8 cellular contexts compared by ENCODE assay signal in the genomic region with DNA sequence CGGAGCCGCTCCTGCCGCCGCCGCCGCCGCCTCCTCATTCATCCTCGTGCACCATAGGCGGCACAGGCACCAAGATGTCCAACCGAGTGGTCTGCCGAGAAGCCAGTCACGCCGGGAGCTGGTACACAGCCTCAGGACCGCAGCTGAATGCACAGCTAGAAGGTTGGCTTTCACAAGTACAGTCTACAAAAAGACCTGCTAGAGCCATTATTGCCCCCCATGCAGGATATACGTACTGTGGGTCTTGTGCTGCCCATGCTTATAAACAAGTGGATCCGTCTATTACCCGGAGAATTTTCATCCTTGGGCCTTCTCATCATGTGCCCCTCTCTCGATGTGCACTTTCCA. TPM values are rescaled to one million over a fixed set of nuclear protein-coding genes. Genes with fewer than 3 reads are reported as not detected.
DNase-seq lines count a peak whose midpoint lies in the region; ATAC-seq, FAIRE-seq and TF ChIP-seq lines count a peak whose summit lies in the region.
"Not testable (repeated sequence)": the region's sequence is repeated elsewhere in the genome, so short reads cannot be mapped to it uniquely, and the experiment has no call there.

No MANE protein-coding gene starts in this region.

- not testable (repeated sequence) for H3K36me3 ChIP-seq in HEK293 (ENCODE audit: control insufficient read depth in 2 of 2, insufficient read depth in 1 of 2, low read length in 2 of 2); Peyer's patch; bronchial epithelial cell (ENCODE audit: control insufficient read depth, insufficient read depth, low read length)

- H3K4me3 ChIP-seq in AG04449 (ENCODE audit: low read depth, low read length) (peak overlapping the region; percentile 32; the same call in 1 of the 2 replicates), Peyer's patch (peak overlapping the region; percentile 45 to 61 (median 52)), bronchial epithelial cell (ENCODE audit: low read depth, low read length) (peak overlapping the region; percentile 24)
- H3K4me3 ChIP-seq in HEK293 (ENCODE audit: low read depth, low read length) = not testable (repeated sequence)

- not testable (repeated sequence) for FAIRE-seq in bronchial epithelial cell (lab: Jason Lieb, UNC)

- ATAC-seq in activated T-cell treated with anti-CD3 and anti-CD28 coated beads, Interleukin-2, amount 50 U/mL, for 72 hours (replicated peaks in 1 of 2); naive thymus-derived CD8-positive, alpha-beta T cell; stimulated activated effector memory CD8-positive, alpha-beta T cell treated with anti-CD3 and anti-CD28 coated beads, Interleukin-12 subunit alpha, Interleukin-12 subunit beta, amount 100 ng/mL, for 72 hours: not testable (repeated sequence)

- not testable (repeated sequence) for TF ChIP-seq CTCF in AG04449 (IDR thresholded peaks at IDR 0.05; ENCODE audit: insufficient read depth, low read length, missing control alignments); HEK293 (tag by site-specific recombination; IDR thresholded peaks at IDR 0.05); Peyer's patch (IDR thresholded peaks at IDR 0.05); bronchial epithelial cell (IDR thresholded peaks at IDR 0.05; ENCODE audit: insufficient read depth, low read length, severe bottlenecking); glutamatergic neuron (IDR thresholded peaks at IDR 0.05; ENCODE audit: partially characterized antibody, unreplicated experiment)

- peak overlapping the region; percentile 91 to 92 for H3K4me3 Mint-ChIP-seq in activated T-cell treated with anti-CD3 and anti-CD28 coated beads, Interleukin-2, amount 50 U/mL, for 72 hours
- H3K4me3 Mint-ChIP-seq in glutamatergic neuron (ENCODE audit: unreplicated experiment) = peak overlapping the region; percentile 83
- peak overlapping the region; percentile 84 to 95 (median 92) for H3K4me3 Mint-ChIP-seq in naive thymus-derived CD8-positive, alpha-beta T cell
- peak overlapping the region; percentile 80 for H3K4me3 Mint-ChIP-seq in stimulated activated effector memory CD8-positive, alpha-beta T cell treated with anti-CD3 and anti-CD28 coated beads, Interleukin-12 subunit alpha, Interleukin-12 subunit beta, amount 100 ng/mL, for 72 hours

- H3K4me1 Mint-ChIP-seq in activated T-cell treated with anti-CD3 and anti-CD28 coated beads, Interleukin-2, amount 50 U/mL, for 72 hours (ENCODE audit: low read depth) = peaks cover 24% of the 10 kb centered on the region
- H3K4me1 Mint-ChIP-seq in glutamatergic neuron (ENCODE audit: low read depth, unreplicated experiment) = not testable (repeated sequence)
- H3K4me1 Mint-ChIP-seq in naive thymus-derived CD8-positive, alpha-beta T cell = peaks cover 31 to 50% (median 35%) of the 10 kb centered on the region in 4 donors
- H3K4me1 Mint-ChIP-seq in stimulated activated effector memory CD8-positive, alpha-beta T cell treated with anti-CD3 and anti-CD28 coated beads, Interleukin-12 subunit alpha, Interleukin-12 subunit beta, amount 100 ng/mL, for 72 hours = peaks cover 25% of the 10 kb centered on the region

- not testable (repeated sequence) for H3K9me3 Mint-ChIP-seq in activated T-cell treated with anti-CD3 and anti-CD28 coated beads, Interleukin-2, amount 50 U/mL, for 72 hours; glutamatergic neuron (ENCODE audit: unreplicated experiment); naive thymus-derived CD8-positive, alpha-beta T cell; stimulated activated effector memory CD8-positive, alpha-beta T cell treated with anti-CD3 and anti-CD28 coated beads, Interleukin-12 subunit alpha, Interleukin-12 subunit beta, amount 100 ng/mL, for 72 hours

- not testable (repeated sequence) for H3K27me3 ChIP-seq in Peyer's patch; bronchial epithelial cell (ENCODE audit: control insufficient read depth, insufficient read depth, low read length)

- H3K27ac ChIP-seq in HEK293 (ENCODE audit: extremely low read depth, low read depth, low read length); Peyer's patch: not testable (repeated sequence)

- CTCF ChIA-PET in AG04449 (lab: Yijun Ruan, JAX) (interaction anchor here (1.2 kb wide), 1 partner anchor 10 kb away, joined by 3 read pairs; no protein-coding TSS in a partner anchor), HEK293 (lab: Yijun Ruan, JAX) (interaction anchor here (0.7 to 1.0 kb wide), 2 partner anchors 9 to 15 kb away, joined by 3 to 5 read pairs; no protein-coding TSS in a partner anchor)

- POLR2A ChIA-PET in AG04449 (lab: Yijun Ruan, JAX); HEK293 (lab: Yijun Ruan, JAX): not testable (repeated sequence)
- POLR2A ChIA-PET in naive thymus-derived CD8-positive, alpha-beta T cell (lab: Charles Lee) = interaction anchor here (0.6 to 0.9 kb wide), 2 partner anchors 43 to 189 kb away, joined by 3 read pairs; a partner anchor contains a TSS

- not testable (repeated sequence) for TF ChIP-seq POLR2A in Peyer's patch (IDR thresholded peaks at IDR 0.05)

- H3K27ac Mint-ChIP-seq in activated T-cell treated with anti-CD3 and anti-CD28 coated beads, Interleukin-2, amount 50 U/mL, for 72 hours = peak overlapping the region; percentile 77
- not testable (repeated sequence) for H3K27ac Mint-ChIP-seq in glutamatergic neuron (ENCODE audit: unreplicated experiment)
- H3K27ac Mint-ChIP-seq in naive thymus-derived CD8-positive, alpha-beta T cell = peak overlapping the region in 9 of 10 donors; percentile 75 to 96 (median 89)
- H3K27ac Mint-ChIP-seq in stimulated activated effector memory CD8-positive, alpha-beta T cell treated with anti-CD3 and anti-CD28 coated beads, Interleukin-12 subunit alpha, Interleukin-12 subunit beta, amount 100 ng/mL, for 72 hours = peak overlapping the region; percentile 88

- not testable (repeated sequence) for H3K4me1 ChIP-seq in HEK293 (ENCODE audit: control insufficient read depth, insufficient read depth, low read length)
- peaks cover 0 to 34% (median 9%) of the 10 kb centered on the region in 4 donors for H3K4me1 ChIP-seq in Peyer's patch

- not testable (repeated sequence) for H3K36me3 Mint-ChIP-seq in activated T-cell treated with anti-CD3 and anti-CD28 coated beads, Interleukin-2, amount 50 U/mL, for 72 hours (ENCODE audit: insufficient read depth in 2 of 2); glutamatergic neuron (ENCODE audit: unreplicated experiment); naive thymus-derived CD8-positive, alpha-beta T cell; stimulated activated effector memory CD8-positive, alpha-beta T cell treated with anti-CD3 and anti-CD28 coated beads, Interleukin-12 subunit alpha, Interleukin-12 subunit beta, amount 100 ng/mL, for 72 hours

- DNase-seq in AG04449 (ENCODE audit: low read depth, low spot score); Peyer's patch; activated T-cell treated with anti-CD3 and anti-CD28 coated beads, Interleukin-2, amount 50 U/mL, for 72 hours; bronchial epithelial cell (ENCODE audit: low read depth); glutamatergic neuron: not testable (repeated sequence)
- DNase-seq in naive thymus-derived CD8-positive, alpha-beta T cell = peak in 1 of 10 donors; percentile 23
- peak in 1 of 2 donors; percentile 58 for DNase-seq in stimulated activated effector memory CD8-positive, alpha-beta T cell treated with anti-CD3 and anti-CD28 coated beads, Interleukin-12 subunit alpha, Interleukin-12 subunit beta, amount 100 ng/mL, for 72 hours (ENCODE audit: low spot score in 2 of 2)

- not testable (repeated sequence) for H3K9me3 ChIP-seq in HEK293 (ENCODE audit: control insufficient read depth, insufficient read depth, low read depth, low read length); Peyer's patch

- H3K27me3 Mint-ChIP-seq in activated T-cell treated with anti-CD3 and anti-CD28 coated beads, Interleukin-2, amount 50 U/mL, for 72 hours (ENCODE audit: low read depth); glutamatergic neuron (ENCODE audit: unreplicated experiment); naive thymus-derived CD8-positive, alpha-beta T cell: not testable (repeated sequence)

TF ChIP-seq in HEK293, 187 proteins besides CTCF, POLR2A, EP300 and RAD21 (continues in another document):
- TF ChIP-seq, protein P1, sequence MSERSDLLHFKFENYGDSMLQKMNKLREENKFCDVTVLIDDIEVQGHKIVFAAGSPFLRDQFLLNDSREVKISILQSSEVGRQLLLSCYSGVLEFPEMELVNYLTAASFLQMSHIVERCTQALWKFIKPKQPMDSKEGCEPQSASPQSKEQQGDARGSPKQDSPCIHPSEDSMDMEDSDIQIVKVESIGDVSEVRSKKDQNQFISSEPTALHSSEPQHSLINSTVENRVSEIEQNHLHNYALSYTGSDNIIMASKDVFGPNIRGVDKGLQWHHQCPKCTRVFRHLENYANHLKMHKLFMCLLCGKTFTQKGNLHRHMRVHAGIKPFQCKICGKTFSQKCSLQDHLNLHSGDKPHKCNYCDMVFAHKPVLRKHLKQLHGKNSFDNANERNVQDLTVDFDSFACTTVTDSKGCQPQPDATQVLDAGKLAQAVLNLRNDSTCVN (tag by site-specific recombination; optimal IDR thresholded peaks at IDR 0.05) = peak; percentile 16
- TF ChIP-seq ZXDB (tag by site-specific recombination; IDR thresholded peaks at IDR 0.05) (0 out of 2 replicates have a peak, but pooled peaks have one; percentile 15), ZFHX2 (tag by site-specific recombination; conservative IDR thresholded peaks at IDR 0.05) (peak; percentile 43)

RNA-seq across cellular contexts. Expression of a gene that starts 4.5 kb away (rescaled TPM):
- total RNA-seq in Peyer's patch (1 to 10 TPM in 3 of 4 donors, not detected in 1; 2.7 to 5.1 (median 3.2) TPM), bronchial epithelial cell (0.26 and 0.38 TPM in 2 replicates), glutamatergic neuron (ENCODE audit: unreplicated experiment) (not detected)
- total RNA-seq in activated T-cell treated with anti-CD3 and anti-CD28 coated beads, Interleukin-2, amount 50 U/mL, for 72 hours = 10 to 100 TPM; 13.0 to 19.2 TPM
- total RNA-seq in naive thymus-derived CD8-positive, alpha-beta T cell = 1 to 10 TPM; 4.6 to 5.3 TPM
- 10 to 100 TPM in 1 of 3 donors, 1 to 10 TPM in 2; 5.4 to 11.6 (median 8.0) TPM for polyA plus RNA-seq in naive thymus-derived CD8-positive, alpha-beta T cell

RNA-seq across cellular contexts. Expression of a gene that starts 26.2 kb away (rescaled TPM):
- 10 to 100 TPM; 40.4 to 97.6 (median 69.8) TPM for total RNA-seq in Peyer's patch
- total RNA-seq in activated T-cell treated with anti-CD3 and anti-CD28 coated beads, Interleukin-2, amount 50 U/mL, for 72 hours = 10 to 100 TPM; 18.6 to 20.1 TPM
- 3.4 and 5.8 TPM in 2 replicates for total RNA-seq in bronchial epithelial cell
- total RNA-seq in glutamatergic neuron (ENCODE audit: unreplicated experiment) = 37.8 TPM
- total RNA-seq in naive thymus-derived CD8-positive, alpha-beta T cell = 10 to 100 TPM; 15.4 to 15.8 TPM
- 1 to 10 TPM; 4.6 to 8.4 (median 5.0) TPM for polyA plus RNA-seq in naive thymus-derived CD8-positive, alpha-beta T cell
